18 cellular contexts compared by ENCODE assay signal in genomic region chr2:30695749-30696148, GRCh38.
"Had no signal": no experiment of that assay in that cellular context is flagged by ENCODE, and none has a peak within 500 bp of the region (broad histone marks: within the 10 kb centered on the region; RNA-seq: fewer than 3 reads in every experiment).

No MANE protein-coding gene starts in this region.

- H3K27ac ChIP-seq: epithelial cell of prostate, gastrocnemius medialis, left lung, lower lobe of right lung, neutrophil, transverse colon had no signal

- H3K36me3 ChIP-seq: esophagus muscularis mucosa, gastrocnemius medialis, heart right ventricle, left lung, lower lobe of right lung, neutrophil, transverse colon had no signal

- ATAC-seq: effector memory CD8-positive, alpha-beta T cell; gastrocnemius medialis; heart right ventricle; left lung; lower lobe of right lung; naive thymus-derived CD8-positive, alpha-beta T cell; right cardiac atrium had no signal

- H3K9me3 ChIP-seq: esophagus muscularis mucosa, gastrocnemius medialis, lower lobe of right lung, neutrophil, transverse colon had no signal

- H3K27ac Mint-ChIP-seq: effector memory CD8-positive, alpha-beta T cell; naive thymus-derived CD8-positive, alpha-beta T cell had no signal

- H3K4me1 ChIP-seq: transverse colon had no signal

- H3K4me3 ChIP-seq: esophagus muscularis mucosa, gastrocnemius medialis, heart right ventricle, left lung, lower lobe of right lung, smooth muscle cell, transverse colon had no signal

- H3K9me3 Mint-ChIP-seq: effector memory CD8-positive, alpha-beta T cell had no signal

- H3K4me1 Mint-ChIP-seq: central memory CD8-positive, alpha-beta T cell had no signal

- H3K27me3 ChIP-seq: esophagus muscularis mucosa, gastrocnemius medialis, heart right ventricle, left lung, neutrophil, transverse colon had no signal

- H3K4me3 Mint-ChIP-seq: central memory CD8-positive, alpha-beta T cell; effector memory CD8-positive, alpha-beta T cell; naive thymus-derived CD8-positive, alpha-beta T cell had no signal

- DNase-seq: effector memory CD8-positive, alpha-beta T cell; gastrocnemius medialis; heart right ventricle; hypothalamus; kidney glomerular epithelial cell; left lung; lower lobe of right lung; mesendoderm; naive thymus-derived CD8-positive, alpha-beta T cell; right cardiac atrium; stimulated activated CD4-positive, alpha-beta T cell treated with anti-CD3 and anti-CD28 coated beads, Interleukin-2, amount 100 ng/mL, for 48 hours; stimulated activated naive CD4-positive, alpha-beta T cell treated with Interleukin-2 at 50 U/mL for 16 hours; transverse colon had no signal
